Comparison of ENCODE assay signal across 1 cellular context in the genomic region with DNA sequence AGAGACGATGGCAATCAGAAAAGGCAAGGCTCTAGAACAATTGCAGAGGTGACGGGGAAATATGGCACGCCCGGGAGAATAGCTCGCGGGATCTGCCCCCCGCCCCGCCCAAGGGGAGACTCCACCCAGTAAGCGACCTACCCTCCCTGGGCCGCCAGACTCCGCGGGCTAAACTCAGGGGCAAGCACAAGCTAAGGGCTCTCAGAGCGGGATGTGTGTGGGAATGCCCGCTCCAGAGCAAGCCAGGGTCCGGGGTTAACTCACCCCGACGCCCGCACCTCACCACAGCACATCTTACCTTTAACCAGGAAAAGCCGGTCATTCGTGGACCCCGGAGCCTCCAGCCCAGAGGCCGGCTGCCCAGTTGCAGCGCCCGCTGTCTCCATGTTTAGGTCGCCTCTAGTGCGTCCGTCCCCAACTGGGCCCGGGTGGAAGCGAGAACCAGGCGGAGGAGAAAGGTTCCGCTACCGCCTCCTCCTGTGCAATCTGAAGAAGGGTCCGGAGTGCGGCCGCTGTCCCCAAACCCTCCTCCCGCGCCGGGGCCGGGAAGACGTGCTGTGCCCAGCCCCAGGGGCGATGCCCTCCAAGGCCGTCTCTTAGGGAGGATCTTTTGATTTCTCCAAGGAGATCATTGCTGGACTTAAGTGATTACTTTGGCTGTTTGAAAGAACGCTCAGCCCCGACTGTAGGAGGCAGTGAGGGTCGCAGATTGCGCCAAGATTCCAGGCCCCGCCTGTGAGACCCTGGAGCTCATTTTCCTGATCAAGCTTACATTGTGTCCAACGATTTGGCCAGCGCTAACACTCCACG.
A peak's percentile ranks its signal among the peaks of the same experiment; 100 is the strongest.
TF ChIP-seq lines count a peak whose summit lies in the region.

Gene TMEM242 (minus strand): TSS at position 406 of the 810 bp plus-strand sequence. CDS start 20 bp downstream, at position 386.

TF ChIP-seq in HEK293, 187 proteins besides CTCF, POLR2A, EP300 and RAD21 (continued from another document):
- TF ChIP-seq ZNF214 (tag by site-specific recombination; IDR thresholded peaks at IDR 0.05; ENCODE audit: borderline replicate concordance) (no peak), PRDM1 (tag by site-specific recombination; IDR thresholded peaks at IDR 0.05) (no peak), ZNF175 (tag by site-specific recombination; IDR thresholded peaks at IDR 0.05) (no peak), KLF10 (tag by site-specific recombination; IDR thresholded peaks at IDR 0.05) (peak; percentile 83), ZNF239 (tag by site-specific recombination; IDR thresholded peaks at IDR 0.05) (peak; percentile 61; the same call in 1 of the 2 replicates), ZNF37A (tag by site-specific recombination; IDR thresholded peaks at IDR 0.05) (peak; percentile 70; the same call in 1 of the 2 replicates), ZNF785 (tag by site-specific recombination; IDR thresholded peaks at IDR 0.05) (peak; percentile 80), ZBTB48 (tag by site-specific recombination; IDR thresholded peaks at IDR 0.05) (peak; percentile 98), ZNF138 (tag by site-specific recombination; IDR thresholded peaks at IDR 0.05; ENCODE audit: borderline replicate concordance) (0 out of 2 replicates have a peak, but pooled peaks have one; percentile 10), AEBP2 (tag by site-specific recombination; IDR thresholded peaks at IDR 0.05; ENCODE audit: borderline replicate concordance) (peak; percentile 78), ZNF133 (tag by site-specific recombination; IDR thresholded peaks at IDR 0.05) (no peak), ZNF19 (tag by site-specific recombination; IDR thresholded peaks at IDR 0.05; ENCODE audit: low read depth) (no peak), ZNF112 (tag by site-specific recombination; IDR thresholded peaks at IDR 0.05) (no peak)
- TF ChIP-seq, protein P1, sequence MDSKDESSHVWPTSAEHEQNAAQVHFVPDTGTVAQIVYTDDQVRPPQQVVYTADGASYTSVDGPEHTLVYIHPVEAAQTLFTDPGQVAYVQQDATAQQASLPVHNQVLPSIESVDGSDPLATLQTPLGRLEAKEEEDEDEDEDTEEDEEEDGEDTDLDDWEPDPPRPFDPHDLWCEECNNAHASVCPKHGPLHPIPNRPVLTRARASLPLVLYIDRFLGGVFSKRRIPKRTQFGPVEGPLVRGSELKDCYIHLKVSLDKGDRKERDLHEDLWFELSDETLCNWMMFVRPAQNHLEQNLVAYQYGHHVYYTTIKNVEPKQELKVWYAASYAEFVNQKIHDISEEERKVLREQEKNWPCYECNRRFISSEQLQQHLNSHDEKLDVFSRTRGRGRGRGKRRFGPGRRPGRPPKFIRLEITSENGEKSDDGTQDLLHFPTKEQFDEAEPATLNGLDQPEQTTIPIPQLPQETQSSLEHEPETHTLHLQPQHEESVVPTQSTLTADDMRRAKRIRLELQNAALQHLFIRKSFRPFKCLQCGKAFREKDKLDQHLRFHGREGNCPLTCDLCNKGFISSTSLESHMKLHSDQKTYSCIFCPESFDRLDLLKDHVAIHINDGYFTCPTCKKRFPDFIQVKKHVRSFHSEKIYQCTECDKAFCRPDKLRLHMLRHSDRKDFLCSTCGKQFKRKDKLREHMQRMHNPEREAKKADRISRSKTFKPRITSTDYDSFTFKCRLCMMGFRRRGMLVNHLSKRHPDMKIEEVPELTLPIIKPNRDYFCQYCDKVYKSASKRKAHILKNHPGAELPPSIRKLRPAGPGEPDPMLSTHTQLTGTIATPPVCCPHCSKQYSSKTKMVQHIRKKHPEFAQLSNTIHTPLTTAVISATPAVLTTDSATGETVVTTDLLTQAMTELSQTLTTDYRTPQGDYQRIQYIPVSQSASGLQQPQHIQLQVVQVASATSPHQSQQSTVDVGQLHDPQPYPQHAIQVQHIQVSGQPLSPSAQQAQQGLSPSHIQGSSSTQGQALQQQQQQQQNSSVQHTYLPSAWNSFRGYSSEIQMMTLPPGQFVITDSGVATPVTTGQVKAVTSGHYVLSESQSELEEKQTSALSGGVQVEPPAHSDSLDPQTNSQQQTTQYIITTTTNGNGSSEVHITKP (tag by site-specific recombination; IDR thresholded peaks at IDR 0.05), result peak; percentile 85
- TF ChIP-seq, protein P2, sequence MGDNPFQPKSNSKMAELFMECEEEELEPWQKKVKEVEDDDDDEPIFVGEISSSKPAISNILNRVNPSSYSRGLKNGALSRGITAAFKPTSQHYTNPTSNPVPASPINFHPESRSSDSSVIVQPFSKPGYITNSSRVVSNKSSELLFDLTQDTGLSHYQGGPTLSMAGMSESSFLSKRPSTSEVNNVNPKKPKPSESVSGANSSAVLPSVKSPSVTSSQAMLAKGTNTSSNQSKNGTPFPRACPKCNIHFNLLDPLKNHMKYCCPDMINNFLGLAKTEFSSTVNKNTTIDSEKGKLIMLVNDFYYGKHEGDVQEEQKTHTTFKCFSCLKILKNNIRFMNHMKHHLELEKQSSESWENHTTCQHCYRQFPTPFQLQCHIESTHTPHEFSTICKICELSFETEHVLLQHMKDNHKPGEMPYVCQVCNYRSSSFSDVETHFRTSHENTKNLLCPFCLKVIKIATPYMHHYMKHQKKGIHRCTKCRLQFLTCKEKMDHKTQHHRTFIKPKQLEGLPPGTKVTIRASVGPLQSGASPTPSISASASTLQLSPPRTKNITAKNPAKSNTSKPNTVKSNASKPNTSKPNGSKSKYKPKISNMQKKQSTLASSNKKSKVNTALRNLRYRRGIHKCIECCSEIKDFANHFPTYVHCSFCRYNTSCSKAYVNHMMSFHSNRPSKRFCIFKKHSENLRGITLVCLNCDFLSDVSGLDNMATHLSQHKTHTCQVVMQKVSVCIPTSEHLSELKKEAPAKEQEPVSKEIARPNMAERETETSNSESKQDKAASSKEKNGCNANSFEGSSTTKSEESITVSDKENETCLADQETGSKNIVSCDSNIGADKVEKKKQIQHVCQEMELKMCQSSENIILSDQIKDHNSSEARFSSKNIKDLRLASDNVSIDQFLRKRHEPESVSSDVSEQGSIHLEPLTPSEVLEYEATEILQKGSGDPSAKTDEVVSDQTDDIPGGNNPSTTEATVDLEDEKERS (tag by site-specific recombination; IDR thresholded peaks at IDR 0.05), result peak; percentile 86
